Comparison of ENCODE assay signal across 21 cellular contexts in genomic region chr10:114649217-114649906, GRCh38. TPM values are rescaled to one million over a fixed set of nuclear protein-coding genes. Genes with fewer than 3 reads are reported as not detected.
DNase-seq lines count a peak whose midpoint lies in the region; ATAC-seq and TF ChIP-seq lines count a peak whose summit lies in the region.
"Had no signal": no experiment of that assay in that cellular context is flagged by ENCODE, and none has a peak within 500 bp of the region (broad histone marks: within the 10 kb centered on the region; RNA-seq: fewer than 3 reads in every experiment).

No MANE protein-coding gene starts in this region.

- peak overlapping the region; percentile 43 for H3K27ac Mint-ChIP-seq in Calu3 (ENCODE audit: unreplicated experiment)
- H3K27ac Mint-ChIP-seq: activated CD4-positive, alpha-beta memory T cell treated with anti-CD3 and anti-CD28 coated beads for 36 hours; activated naive CD8-positive, alpha-beta T cell treated with anti-CD3 and anti-CD28 coated beads, Interleukin-2, amount 10 ng/mL, durations not matched to agents 7 days and 5 days; progenitor cell of endocrine pancreas had no signal

- no peak overlapping the region for H3K14ac ChIP-seq in trophoblast cell (ENCODE audit: low read length)

- no peak overlapping the region for H4K12ac ChIP-seq in trophoblast cell (ENCODE audit: low read depth, low read length)

- no peak overlapping the region for H2AK5ac ChIP-seq in trophoblast cell (ENCODE audit: low read length)

- H2AFZ ChIP-seq in Loucy (ENCODE audit: low read length), result no peak overlapping the region
- H2AFZ ChIP-seq in trophoblast cell (ENCODE audit: insufficient read depth, low read length, poor library complexity), result no peak overlapping the region

- H3K27me3 ChIP-seq in Loucy (ENCODE audit: insufficient read depth, low read length, poor library complexity, severe bottlenecking), result no peaks in the 10 kb centered on the region
- no peaks in the 10 kb centered on the region for H3K27me3 ChIP-seq in trophoblast cell (ENCODE audit: insufficient read depth, low read length)
- H3K27me3 ChIP-seq: esophagus squamous epithelium had no signal

- peaks cover 12% of the 10 kb centered on the region; the same call in 1 of the 2 replicates for H3K36me3 ChIP-seq in Loucy (ENCODE audit: insufficient read depth, low read length)
- H3K36me3 ChIP-seq in trophoblast cell (ENCODE audit: control insufficient read depth in 1 of 2, insufficient read depth in 2 of 2, low read length in 2 of 2), result no peaks in the 10 kb centered on the region
- H3K36me3 ChIP-seq: esophagus squamous epithelium had no signal

- H3K9ac ChIP-seq in Loucy (ENCODE audit: low read depth, low read length, poor library complexity, severe bottlenecking) (no peak overlapping the region), trophoblast cell (ENCODE audit: low read length) (no peak overlapping the region)

- TF ChIP-seq CTCF in Calu3 (IDR thresholded peaks at IDR 0.05; ENCODE audit: unreplicated experiment), result no peak
- no peak for TF ChIP-seq CTCF in Loucy (conservative IDR thresholded peaks at IDR 0.05; ENCODE audit: low read length)

- H3K4me2 ChIP-seq in Loucy (ENCODE audit: low read depth, low read length, poor library complexity, severe bottlenecking) (peak overlapping the region; percentile 35), trophoblast cell (ENCODE audit: low read length) (no peak overlapping the region)

- H3K4me1 Mint-ChIP-seq in Calu3 (ENCODE audit: low read depth, unreplicated experiment), result peaks cover 42% of the 10 kb centered on the region

- no peak overlapping the region for H4K8ac ChIP-seq in trophoblast cell (ENCODE audit: low read depth, low read length)

- peaks cover 70% of the 10 kb centered on the region for H3K79me2 ChIP-seq in Loucy (ENCODE audit: insufficient read depth, low read length)
- no peaks in the 10 kb centered on the region for H3K79me2 ChIP-seq in trophoblast cell (ENCODE audit: control insufficient read depth, insufficient read depth, low read length, poor library complexity)

- H3F3A ChIP-seq in Loucy (ENCODE audit: low read depth), result no peaks in the 10 kb centered on the region

- H3K23ac ChIP-seq in trophoblast cell (ENCODE audit: low read length), result no peak overlapping the region

- H2BK12ac ChIP-seq in trophoblast cell (ENCODE audit: low read length), result no peak overlapping the region

- no CpG with 5 or more reads among the region's 7 CpGs for WGBS in trophoblast cell (ENCODE audit: extremely low coverage, insufficient coverage, insufficient read length)

- no TSS peak for BruUV-seq in Calu3 (replicated peaks; lab: Mats Ljungman, UMichigan)

- H3K9me2 ChIP-seq in Loucy (replicated peaks; ENCODE audit: low read depth, low read length), result no peaks in the 10 kb centered on the region

- peak overlapping the region; percentile 10 for H3K4me3 Mint-ChIP-seq in Calu3 (ENCODE audit: low read depth, unreplicated experiment)
- H3K4me3 Mint-ChIP-seq: activated CD4-positive, alpha-beta memory T cell treated with anti-CD3 and anti-CD28 coated beads for 36 hours; activated naive CD8-positive, alpha-beta T cell treated with anti-CD3 and anti-CD28 coated beads, Interleukin-2, amount 10 ng/mL, durations not matched to agents 7 days and 5 days had no signal

- intact Hi-C loops in Calu3 (cut with micrococcal nuclease; ENCODE audit: unreplicated experiment), result no loop called here

- H3K36me3 Mint-ChIP-seq in Calu3 (ENCODE audit: insufficient read depth, unreplicated experiment), result no peaks in the 10 kb centered on the region
- H3K36me3 Mint-ChIP-seq: activated CD4-positive, alpha-beta memory T cell treated with anti-CD3 and anti-CD28 coated beads for 36 hours; activated naive CD8-positive, alpha-beta T cell treated with anti-CD3 and anti-CD28 coated beads, Interleukin-2, amount 10 ng/mL, durations not matched to agents 7 days and 5 days had no signal

- H3K18ac ChIP-seq in trophoblast cell (ENCODE audit: low read length), result no peak overlapping the region

- H4K91ac ChIP-seq in trophoblast cell (ENCODE audit: low read depth, low read length), result no peak overlapping the region

- H3K27me3 Mint-ChIP-seq in Calu3 (ENCODE audit: unreplicated experiment), result no peaks in the 10 kb centered on the region
- H3K27me3 Mint-ChIP-seq: activated CD4-positive, alpha-beta memory T cell treated with anti-CD3 and anti-CD28 coated beads for 36 hours had no signal

- H3K4me1 ChIP-seq in Loucy (ENCODE audit: insufficient read depth, low read length, poor library complexity, severe bottlenecking), result peaks cover 48% of the 10 kb centered on the region
- H3K4me1 ChIP-seq in trophoblast cell (ENCODE audit: control insufficient read depth in 1 of 2, insufficient read depth in 2 of 2, low read length in 2 of 2), result peaks cover 2 to 4% of the 10 kb centered on the region in 2 experiments

- no peak overlapping the region for H2BK5ac ChIP-seq in trophoblast cell (ENCODE audit: low read depth, low read length, poor library complexity)

- no peak for DNase-seq in Calu3
- peak; percentile 38 for DNase-seq in dermis blood vessel endothelial cell
- peak; percentile 22 to 72 for DNase-seq in trophoblast cell
- DNase-seq in amygdala (lab: John Stamatoyannopoulos, UW), result no peak
- DNase-seq in stimulated activated CD4-positive, alpha-beta T cell treated with anti-CD3 and anti-CD28 coated beads, Interleukin-4, amount 100 ng/mL, for 24 hours, result no peak
- DNase-seq: activated CD4-positive, alpha-beta memory T cell treated with anti-CD3 and anti-CD28 coated beads for 36 hours; activated effector memory CD4-positive, alpha-beta T cell treated with Interleukin-2 at 50 U/mL for 16 hours; activated naive CD8-positive, alpha-beta T cell treated with anti-CD3 and anti-CD28 coated beads, Interleukin-2, amount 10 ng/mL, durations not matched to agents 7 days and 5 days; activated T-cell treated with anti-CD3 and anti-CD28 coated beads for 4 hours; effector memory CD4-positive, alpha-beta T cell; esophagus squamous epithelium; HFFc6; NCI-H1105 treated with DMSO at 0.1 percent for 48 hours; NCI-H2081; NCI-H345; NCI-H774; SHP77 treated with DMSO at 0.1 percent for 48 hours; SW 1271 had no signal

- CTCF ChIA-PET in Calu3 (lab: Charles Lee), result interaction anchor here (0.7 kb wide), 1 partner anchor 105 kb away, joined by 6 read pairs; no protein-coding TSS in a partner anchor

- no peak for ATAC-seq in GM21381 (IDR thresholded peaks at IDR 0.05; ENCODE audit: unreplicated experiment)

- H3K9me3 ChIP-seq in Loucy (ENCODE audit: insufficient read depth, low read depth, low read length), result no peaks in the 10 kb centered on the region
- H3K9me3 ChIP-seq in trophoblast cell (ENCODE audit: insufficient read depth, low read depth, low read length), result no peaks in the 10 kb centered on the region
- H3K9me3 ChIP-seq: esophagus squamous epithelium had no signal

- H3K79me1 ChIP-seq in trophoblast cell (ENCODE audit: low read length), result no peaks in the 10 kb centered on the region

- peaks cover 64% of the 10 kb centered on the region for H4K20me1 ChIP-seq in Loucy (ENCODE audit: insufficient read depth, low read length, poor library complexity, severe bottlenecking)

- H3K27ac ChIP-seq in trophoblast cell (ENCODE audit: low read depth, low read length), result no peak overlapping the region

- no peak overlapping the region for H2BK120ac ChIP-seq in trophoblast cell (ENCODE audit: insufficient read depth, low read length, poor library complexity)

- H3K4ac ChIP-seq in trophoblast cell (ENCODE audit: low read depth, low read length), result no peak overlapping the region

- no peaks in the 10 kb centered on the region for H3K9me3 Mint-ChIP-seq in Calu3 (ENCODE audit: low read depth, unreplicated experiment)
- H3K9me3 Mint-ChIP-seq: activated CD4-positive, alpha-beta memory T cell treated with anti-CD3 and anti-CD28 coated beads for 36 hours; activated naive CD8-positive, alpha-beta T cell treated with anti-CD3 and anti-CD28 coated beads, Interleukin-2, amount 10 ng/mL, durations not matched to agents 7 days and 5 days; HFFc6 had no signal

- H3K4me3 ChIP-seq in Loucy (ENCODE audit: low read length, poor library complexity, severe bottlenecking) (no peak overlapping the region), trophoblast cell (ENCODE audit: low read depth, low read length) (no peak overlapping the region)
- H3K4me3 ChIP-seq: esophagus squamous epithelium had no signal

RNA-seq across cellular contexts. Expression of gene ABLIM1, which starts 8.7 kb away (rescaled TPM):
- total RNA-seq in Calu3 (2022) (81.1 and 89.4 TPM in 2 replicates), dermis blood vessel endothelial cell (141 and 159 TPM in 2 replicates)
- 12.7 and 12.9 TPM in 2 replicates for polyA plus RNA-seq in trophoblast cell (2013)

Comparison
In these comparisons a context has a peak if more than half of its experiments do, and no peak if none do; other contexts are left out.
1. DNase-seq: peak in dermis blood vessel endothelial cell (single experiment) and trophoblast cell (2 of 2); none in Calu3 (single experiment), amygdala (0 of 56) and stimulated activated CD4-positive, alpha-beta T cell treated with anti-CD3 and anti-CD28 coated beads, Interleukin-4, amount 100 ng/mL, for 24 hours (single experiment).